In genomic region chr17:81716674-81716996, GRCh38 we compare ENCODE assay signal across 25 cellular contexts.
"Had no signal": no experiment of that assay in that cellular context is flagged by ENCODE, and none has a peak within 500 bp of the region (broad histone marks: within the 10 kb centered on the region; RNA-seq: fewer than 3 reads in every experiment).

No MANE protein-coding gene starts in this region.

- H3K27me3 Mint-ChIP-seq: naive thymus-derived CD8-positive, alpha-beta T cell; progenitor cell of endocrine pancreas; stimulated activated naive CD8-positive, alpha-beta T cell treated with anti-CD3 and anti-CD28 coated beads, Interleukin-15, Interleukin-2, amounts not matched to agents 100 ng/mL and 50 ng/mL, for 24 hours had no signal

- H3K4me3 Mint-ChIP-seq: naive thymus-derived CD8-positive, alpha-beta T cell; nephron; neural crest cell; stimulated activated effector memory CD8-positive, alpha-beta T cell treated with anti-CD3 and anti-CD28 coated beads, Interleukin-12 subunit alpha, Interleukin-12 subunit beta, amount 100 ng/mL, for 72 hours; stimulated activated naive CD8-positive, alpha-beta T cell treated with anti-CD3 and anti-CD28 coated beads, Interleukin-15, Interleukin-2, amounts not matched to agents 100 ng/mL and 50 ng/mL, for 24 hours had no signal

- H3K27me3 ChIP-seq: heart right ventricle, hepatocyte, ovary, spleen, suprapubic skin, tibial artery, uterus had no signal

- H3K27ac Mint-ChIP-seq: naive thymus-derived CD8-positive, alpha-beta T cell; nephron; progenitor cell of endocrine pancreas; stimulated activated effector memory CD8-positive, alpha-beta T cell treated with anti-CD3 and anti-CD28 coated beads, Interleukin-12 subunit alpha, Interleukin-12 subunit beta, amount 100 ng/mL, for 72 hours; stimulated activated naive CD8-positive, alpha-beta T cell treated with anti-CD3 and anti-CD28 coated beads, Interleukin-15, Interleukin-2, amounts not matched to agents 100 ng/mL and 50 ng/mL, for 24 hours had no signal

- ATAC-seq: heart right ventricle; naive thymus-derived CD8-positive, alpha-beta T cell; right cardiac atrium; sciatic nerve; stimulated activated effector memory CD8-positive, alpha-beta T cell treated with anti-CD3 and anti-CD28 coated beads, Interleukin-12 subunit alpha, Interleukin-12 subunit beta, amount 100 ng/mL, for 72 hours had no signal

- H3K9me3 Mint-ChIP-seq: naive thymus-derived CD8-positive, alpha-beta T cell; nephron; neural crest cell; stimulated activated effector memory CD8-positive, alpha-beta T cell treated with anti-CD3 and anti-CD28 coated beads, Interleukin-12 subunit alpha, Interleukin-12 subunit beta, amount 100 ng/mL, for 72 hours; stimulated activated naive CD8-positive, alpha-beta T cell treated with anti-CD3 and anti-CD28 coated beads, Interleukin-15, Interleukin-2, amounts not matched to agents 100 ng/mL and 50 ng/mL, for 24 hours had no signal

- H3K36me3 ChIP-seq: left ventricle myocardium inferior, ovary, thoracic aorta, uterus had no signal

- H3K36me3 Mint-ChIP-seq: naive thymus-derived CD8-positive, alpha-beta T cell had no signal

- H3K9me3 ChIP-seq: heart right ventricle, left ventricle myocardium inferior, ovary, spleen, suprapubic skin, thoracic aorta, tibial artery, uterus had no signal

- DNase-seq: heart right ventricle; islet precursor cell; left ventricle myocardium inferior; mesenchymal stem cell; naive thymus-derived CD8-positive, alpha-beta T cell; nucleus accumbens; retina; small intestine; spleen; stimulated activated CD4-positive, alpha-beta T cell treated with anti-CD3 and anti-CD28 coated beads, Interleukin-4, amount 100 ng/mL, for 24 hours; stimulated activated naive CD4-positive, alpha-beta T cell; tibial artery; trophoblast cell; uterus had no signal

- H3K27ac ChIP-seq: heart right ventricle, hepatocyte, left ventricle myocardium inferior, ovary, spleen, suprapubic skin, thoracic aorta, tibial artery, uterus had no signal

- H3K4me3 ChIP-seq: heart right ventricle, hepatocyte, left ventricle myocardium inferior, ovary, spleen, suprapubic skin, thoracic aorta, tibial artery, uterus had no signal
